In genomic region chr1:80678438-80678837, GRCh38 we compare ENCODE assay signal across 1 cellular context.
TF ChIP-seq lines count a peak whose summit lies in the region.

No MANE protein-coding gene starts in this region.

TF ChIP-seq in HepG2, 621 proteins besides CTCF, POLR2A, EP300 and RAD21 (continued from another document):
- TF ChIP-seq ZNF234 (CRISPR knock-in tag; conservative IDR thresholded peaks at IDR 0.05) (no peak), ZNF33B (CRISPR knock-in tag; IDR thresholded peaks at IDR 0.05) (no peak), SNAPC4 (CRISPR knock-in tag; IDR thresholded peaks at IDR 0.05) (no peak), KLF13 (CRISPR knock-in tag; IDR thresholded peaks at IDR 0.05) (no peak), NR2F1 (CRISPR knock-in tag; IDR thresholded peaks at IDR 0.05) (no peak), ZNF570 (CRISPR knock-in tag; IDR thresholded peaks at IDR 0.05; ENCODE audit: borderline replicate concordance) (no peak), ZMAT5 (CRISPR knock-in tag; IDR thresholded peaks at IDR 0.05; ENCODE audit: borderline replicate concordance, low read depth) (no peak), ZNF484 (CRISPR knock-in tag; IDR thresholded peaks at IDR 0.05; ENCODE audit: borderline replicate concordance, low read depth) (no peak), PRMT3 (CRISPR knock-in tag; IDR thresholded peaks at IDR 0.05; ENCODE audit: borderline replicate concordance, low read depth) (no peak), ZNF652 (CRISPR knock-in tag; IDR thresholded peaks at IDR 0.05; ENCODE audit: borderline replicate concordance, low read depth) (no peak), WIZ (CRISPR knock-in tag; IDR thresholded peaks at IDR 0.05) (no peak), ZKSCAN1 (IDR thresholded peaks at IDR 0.05; ENCODE audit: low read length) (no peak)
- TF ChIP-seq, protein P1, sequence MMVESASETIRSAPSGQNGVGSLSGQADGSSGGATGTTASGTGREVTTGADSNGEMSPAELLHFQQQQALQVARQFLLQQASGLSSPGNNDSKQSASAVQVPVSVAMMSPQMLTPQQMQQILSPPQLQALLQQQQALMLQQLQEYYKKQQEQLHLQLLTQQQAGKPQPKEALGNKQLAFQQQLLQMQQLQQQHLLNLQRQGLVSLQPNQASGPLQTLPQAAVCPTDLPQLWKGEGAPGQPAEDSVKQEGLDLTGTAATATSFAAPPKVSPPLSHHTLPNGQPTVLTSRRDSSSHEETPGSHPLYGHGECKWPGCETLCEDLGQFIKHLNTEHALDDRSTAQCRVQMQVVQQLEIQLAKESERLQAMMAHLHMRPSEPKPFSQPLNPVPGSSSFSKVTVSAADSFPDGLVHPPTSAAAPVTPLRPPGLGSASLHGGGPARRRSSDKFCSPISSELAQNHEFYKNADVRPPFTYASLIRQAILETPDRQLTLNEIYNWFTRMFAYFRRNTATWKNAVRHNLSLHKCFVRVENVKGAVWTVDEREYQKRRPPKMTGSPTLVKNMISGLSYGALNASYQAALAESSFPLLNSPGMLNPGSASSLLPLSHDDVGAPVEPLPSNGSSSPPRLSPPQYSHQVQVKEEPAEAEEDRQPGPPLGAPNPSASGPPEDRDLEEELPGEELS (CRISPR knock-in tag; IDR thresholded peaks at IDR 0.05): no peak
TF ChIP-seq in HepG2: peak in this region for 0.
